ENCODE assay signal across 21 cellular contexts in genomic region chr6:158606935-158607334, GRCh38.
"Had no signal": no experiment of that assay in that cellular context is flagged by ENCODE, and none has a peak within 500 bp of the region (broad histone marks: within the 10 kb centered on the region; RNA-seq: fewer than 3 reads in every experiment).

No MANE protein-coding gene starts in this region.

- ATAC-seq: left lobe of liver; naive thymus-derived CD4-positive, alpha-beta T cell; right cardiac atrium had no signal

- H3K4me3 ChIP-seq: dorsolateral prefrontal cortex, lung, prostate gland, skin epidermis, spleen, stomach, thyroid gland had no signal

- DNase-seq: effector CD4-positive, alpha-beta T cell; hypothalamus; kidney; midbrain; naive thymus-derived CD4-positive, alpha-beta T cell; nucleus accumbens; right cardiac atrium; spleen; stimulated activated CD4-positive, alpha-beta T cell treated with anti-CD3 and anti-CD28 coated beads, Interleukin-4, amount 100 ng/mL, for 1 hour; stimulated activated CD8-positive, alpha-beta memory T cell treated with anti-CD3 and anti-CD28 coated beads, Interleukin-4, amount 100 ng/mL, for 48 hours; stimulated activated naive CD4-positive, alpha-beta T cell treated with Interleukin-2 at 50 U/mL for 16 hours; stomach; thyroid gland; trophoblast cell had no signal

- H3K27ac Mint-ChIP-seq: memory B cell, nephron had no signal

- H3K27ac ChIP-seq: prostate gland, skin epidermis, spleen, stomach, thyroid gland had no signal

- H3K9me3 ChIP-seq: prostate gland, spleen, stomach, thyroid gland had no signal

- H3K27me3 ChIP-seq: dorsolateral prefrontal cortex, spleen, stomach, thyroid gland had no signal

- H3K4me3 Mint-ChIP-seq: memory B cell; naive thymus-derived CD4-positive, alpha-beta T cell; nephron had no signal

- H3K9me3 Mint-ChIP-seq: memory B cell, nephron had no signal

- H3K27me3 Mint-ChIP-seq: memory B cell; naive thymus-derived CD4-positive, alpha-beta T cell had no signal

- H3K4me1 ChIP-seq: prostate gland had no signal
